Comparison of ENCODE assay signal across 24 cellular contexts in the genomic region with DNA sequence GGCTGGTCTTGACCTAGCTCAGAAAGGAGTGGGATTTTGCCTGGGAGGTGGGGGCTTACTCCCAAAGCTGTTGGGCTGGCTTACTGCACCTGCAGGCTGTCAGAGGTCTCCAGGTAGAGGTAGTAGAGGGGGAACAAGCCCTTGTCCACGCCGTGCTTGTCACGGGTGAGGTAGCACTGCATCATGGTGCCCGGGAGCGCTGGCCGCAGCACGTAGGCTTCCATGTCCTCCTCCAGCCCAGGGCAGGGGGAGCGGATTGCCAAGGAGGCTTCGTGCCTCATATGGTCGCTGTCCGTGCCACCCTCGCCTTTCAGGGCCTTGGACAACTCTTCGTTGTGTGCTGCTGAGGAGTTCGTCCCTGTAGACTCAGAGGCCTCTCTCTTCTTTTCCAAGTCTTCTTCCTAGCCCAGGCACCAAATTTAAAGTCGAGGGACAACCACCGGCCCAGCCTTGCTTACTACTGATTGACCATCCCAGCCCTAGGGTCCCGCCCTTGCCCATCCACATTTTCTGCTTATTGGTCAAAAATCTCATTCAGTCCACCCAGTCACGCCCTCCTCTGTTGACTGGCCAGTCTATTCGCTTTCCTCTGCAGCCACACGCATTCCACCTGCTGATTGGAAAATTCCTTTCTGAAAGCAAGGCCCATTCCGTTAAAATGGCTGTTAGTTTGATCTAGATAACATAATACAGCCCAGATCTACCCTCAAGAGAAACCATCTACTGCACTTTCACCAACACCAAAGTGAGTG. TPM values are rescaled to one million over a fixed set of nuclear protein-coding genes. Genes with fewer than 3 reads are reported as not detected.
A peak's percentile ranks its signal among the peaks of the same experiment; 100 is the strongest.
DNase-seq lines count a peak whose midpoint lies in the region; ATAC-seq lines count a peak whose summit lies in the region.
"Had no signal": no experiment of that assay in that cellular context is flagged by ENCODE, and none has a peak within 500 bp of the region (broad histone marks: within the 10 kb centered on the region; RNA-seq: fewer than 3 reads in every experiment).

No MANE protein-coding gene starts in this region.

- H3K18ac ChIP-seq in neuronal stem cell (ENCODE audit: low read length), result no peak overlapping the region

- no peaks in the 10 kb centered on the region for H3K4me1 Mint-ChIP-seq in naive thymus-derived CD8-positive, alpha-beta T cell

- no peak overlapping the region for H2BK120ac ChIP-seq in neuronal stem cell (ENCODE audit: low read depth, low read length)

- H4K8ac ChIP-seq in neuronal stem cell (ENCODE audit: low read depth, low read length), result no peak overlapping the region

- H3K4me3 Mint-ChIP-seq in naive thymus-derived CD8-positive, alpha-beta T cell, result no peak overlapping the region
- H3K4me3 Mint-ChIP-seq: CD8-positive, alpha-beta T cell; HFFc6 had no signal

- no peak overlapping the region for H4K91ac ChIP-seq in neuronal stem cell (ENCODE audit: low read depth, low read length, poor library complexity)

- H3K23ac ChIP-seq in neuronal stem cell (ENCODE audit: low read depth, low read length, poor library complexity), result no peak overlapping the region

- no peak overlapping the region for H3K4me2 ChIP-seq in neuronal stem cell (ENCODE audit: insufficient read depth, low read length, poor library complexity, severe bottlenecking)

- no peaks in the 10 kb centered on the region for H3K4me1 ChIP-seq in neuronal stem cell (ENCODE audit: control insufficient read depth in 2 of 2, insufficient read depth in 1 of 2, low read depth in 1 of 2, low read length in 2 of 2)

- no peak overlapping the region for H3K4ac ChIP-seq in neuronal stem cell (ENCODE audit: low read length)

- no CpG with 5 or more reads among the region's 21 CpGs for WGBS in neuronal stem cell (ENCODE audit: extremely low coverage in 2 of 2, insufficient read length in 2 of 2, insufficient replicate concordance in 1 of 2), 2 donors

- DNase-seq in left ventricle myocardium superior, result peak; percentile 15
- DNase-seq in cardiac septum (ENCODE audit: low spot score), result no peak
- no peak for DNase-seq in neuronal stem cell (ENCODE audit: low spot score)
- DNase-seq in superior temporal gyrus (ENCODE audit: extremely low spot score), result no peak
- no peak for DNase-seq in naive thymus-derived CD8-positive, alpha-beta T cell
- DNase-seq: AML-193; C1 segment of cervical spinal cord; Calu3; CD8-positive, alpha-beta T cell; DMS153; HFFc6; KG1; NCI-H1092; NCI-H1436 treated with DMSO at 0.1 percent for 48 hours; NCI-H1930; NCI-H510A; SHP77 treated with DMSO at 0.1 percent for 48 hours had no signal

- peak overlapping the region; percentile 47 for H2AFZ ChIP-seq in neuronal stem cell (ENCODE audit: low read length)

- no peak overlapping the region for H3K14ac ChIP-seq in neuronal stem cell (ENCODE audit: low read length)

- intact Hi-C loops in left ventricle myocardium superior (cut with micrococcal nuclease), result no loop called here
- intact Hi-C loops in cardiac septum (cut with DNase I), result no loop called here

- no peak overlapping the region for H2AK5ac ChIP-seq in neuronal stem cell (ENCODE audit: low read depth, low read length)

- no peak overlapping the region for H3K4me3 ChIP-seq in neuronal stem cell (ENCODE audit: low read length in 2 of 2)
- H3K4me3 ChIP-seq: SK-N-MC had no signal

- ATAC-seq in left ventricle myocardium superior (no peak), esophagus mucosa (peak; percentile 10)
- ATAC-seq in naive thymus-derived CD8-positive, alpha-beta T cell, result no peak
- ATAC-seq: CD8-positive, alpha-beta T cell had no signal

- no peak overlapping the region for H2BK5ac ChIP-seq in neuronal stem cell (ENCODE audit: low read length)

- no peaks in the 10 kb centered on the region for H3K36me3 Mint-ChIP-seq in naive thymus-derived CD8-positive, alpha-beta T cell
- H3K36me3 Mint-ChIP-seq: CD8-positive, alpha-beta T cell had no signal

- no peaks in the 10 kb centered on the region for H3K36me3 ChIP-seq in neuronal stem cell (replicated peaks in 1 of 2; ENCODE audit: control insufficient read depth in 2 of 2, insufficient read depth in 2 of 2, low read length in 2 of 2)

- no peaks in the 10 kb centered on the region for H3K9me3 ChIP-seq in neuronal stem cell (replicated peaks in 1 of 2; ENCODE audit: control insufficient read depth in 2 of 2, insufficient read depth in 1 of 2, low read depth in 1 of 2, low read length in 2 of 2)

- no peaks in the 10 kb centered on the region for H3K9me3 Mint-ChIP-seq in naive thymus-derived CD8-positive, alpha-beta T cell
- H3K9me3 Mint-ChIP-seq: CD8-positive, alpha-beta T cell; HFFc6 had no signal

- H2BK12ac ChIP-seq in neuronal stem cell (ENCODE audit: low read length), result no peak overlapping the region

- no peaks in the 10 kb centered on the region for H3K79me1 ChIP-seq in neuronal stem cell (ENCODE audit: low read depth, low read length)

- H3K27me3 ChIP-seq in neuronal stem cell (ENCODE audit: control insufficient read depth in 3 of 3, insufficient read depth in 3 of 3, low read depth in 1 of 3, low read length in 3 of 3), result no peaks in the 10 kb centered on the region

- POLR2A ChIA-PET in naive thymus-derived CD8-positive, alpha-beta T cell (lab: Charles Lee), result interaction anchor here (0.7 to 1.4 kb wide), 2 partner anchors 14 to 559 kb away, joined by 3 to 6 read pairs; no protein-coding TSS in a partner anchor

- no peak overlapping the region for H3K9ac ChIP-seq in neuronal stem cell (ENCODE audit: low read depth, low read length, poor library complexity)

- peaks cover 3 to 23% (median 10%) of the 10 kb centered on the region in 5 donors for H3K27me3 Mint-ChIP-seq in naive thymus-derived CD8-positive, alpha-beta T cell

- H2BK15ac ChIP-seq in neuronal stem cell (ENCODE audit: low read length), result peak overlapping the region; percentile 13

- H3K27ac Mint-ChIP-seq in naive thymus-derived CD8-positive, alpha-beta T cell, result no peak overlapping the region
- H3K27ac Mint-ChIP-seq: CD8-positive, alpha-beta T cell; HFFc6 had no signal

- H3K27ac ChIP-seq in neuronal stem cell (replicated peaks; ENCODE audit: low read length), result no peak overlapping the region
- H3K27ac ChIP-seq: 22Rv1, HL-60, RWPE1, SK-N-MC had no signal

RNA-seq across cellular contexts. Expression of a gene that starts 10.5 kb away (rescaled TPM):
- not detected for total RNA-seq in left ventricle myocardium superior
- 0.67 TPM for total RNA-seq in cardiac septum
- total RNA-seq in esophagus mucosa, result 0.24 TPM
- 0.71 TPM for polyA plus RNA-seq in neuronal stem cell (2013, experiment 1 of 2)
- 0.43 TPM for polyA plus RNA-seq in neuronal stem cell (2013, experiment 2 of 2)
- total RNA-seq in naive thymus-derived CD8-positive, alpha-beta T cell, result not detected
- under 1 TPM in 1 of 3 donors, not detected in 2; 0.08 TPM for polyA plus RNA-seq in naive thymus-derived CD8-positive, alpha-beta T cell
- total RNA-seq: Calu3; CD8-positive, alpha-beta T cell; H4; HT-29 had no signal

RNA-seq across cellular contexts. Expression of a gene that starts 12.1 kb away (rescaled TPM):
- total RNA-seq in left ventricle myocardium superior, result 265 TPM
- 276 TPM for total RNA-seq in cardiac septum
- 104 TPM for total RNA-seq in esophagus mucosa
- polyA plus RNA-seq in neuronal stem cell (2013, experiment 1 of 2), result 61.4 TPM
- 60.3 TPM for polyA plus RNA-seq in neuronal stem cell (2013, experiment 2 of 2)
- total RNA-seq in naive thymus-derived CD8-positive, alpha-beta T cell, result 100 to 1,000 TPM; 106 to 113 TPM
- polyA plus RNA-seq in naive thymus-derived CD8-positive, alpha-beta T cell, result 100 to 1,000 TPM in 1 of 3 donors, 10 to 100 TPM in 2; 48.6 to 119 (median 82.5) TPM

RNA-seq across cellular contexts. Expression of a gene that starts 15.8 kb away (rescaled TPM):
- total RNA-seq in left ventricle myocardium superior (63.0 TPM), cardiac septum (87.0 TPM), esophagus mucosa (30.0 TPM)
- polyA plus RNA-seq in neuronal stem cell (2013, experiment 1 of 2), result 21.2 TPM
- polyA plus RNA-seq in neuronal stem cell (2013, experiment 2 of 2), result 21.1 TPM
- 10 to 100 TPM; 56.9 to 59.9 TPM for total RNA-seq in naive thymus-derived CD8-positive, alpha-beta T cell
- polyA plus RNA-seq in naive thymus-derived CD8-positive, alpha-beta T cell, result 10 to 100 TPM; 17.2 to 47.3 (median 43.1) TPM

RNA-seq across cellular contexts. Expression of a gene that starts 19.6 kb away (rescaled TPM):
- 22.2 TPM for total RNA-seq in left ventricle myocardium superior
- total RNA-seq in cardiac septum, result 106 TPM
- total RNA-seq in esophagus mucosa, result 8.1 TPM
- polyA plus RNA-seq in neuronal stem cell (2013, experiment 1 of 2), result 19.9 TPM
- 19.6 TPM for polyA plus RNA-seq in neuronal stem cell (2013, experiment 2 of 2)
- 1 to 10 TPM; 4.1 to 6.6 TPM for total RNA-seq in naive thymus-derived CD8-positive, alpha-beta T cell
- 1 to 10 TPM; 7.4 to 8.5 (median 8.1) TPM for polyA plus RNA-seq in naive thymus-derived CD8-positive, alpha-beta T cell

RNA-seq across cellular contexts. Expression of a gene that starts 45.5 kb away (rescaled TPM):
- total RNA-seq in left ventricle myocardium superior, result not detected
- total RNA-seq in cardiac septum, result not detected
- total RNA-seq in esophagus mucosa, result 1.2 TPM
- polyA plus RNA-seq in neuronal stem cell (2013, experiment 1 of 2), result 0.81 TPM
- polyA plus RNA-seq in neuronal stem cell (2013, experiment 2 of 2), result 0.93 TPM
- total RNA-seq in naive thymus-derived CD8-positive, alpha-beta T cell, result 1 to 10 TPM; 1.8 to 2.3 TPM
- 1 to 10 TPM in 2 of 3 donors, under 1 TPM in 1; 0.67 to 2.4 (median 2.0) TPM for polyA plus RNA-seq in naive thymus-derived CD8-positive, alpha-beta T cell
- total RNA-seq: HFFc6 had no signal
